Comparison of ENCODE assay signal across 14 cellular contexts in the genomic region with DNA sequence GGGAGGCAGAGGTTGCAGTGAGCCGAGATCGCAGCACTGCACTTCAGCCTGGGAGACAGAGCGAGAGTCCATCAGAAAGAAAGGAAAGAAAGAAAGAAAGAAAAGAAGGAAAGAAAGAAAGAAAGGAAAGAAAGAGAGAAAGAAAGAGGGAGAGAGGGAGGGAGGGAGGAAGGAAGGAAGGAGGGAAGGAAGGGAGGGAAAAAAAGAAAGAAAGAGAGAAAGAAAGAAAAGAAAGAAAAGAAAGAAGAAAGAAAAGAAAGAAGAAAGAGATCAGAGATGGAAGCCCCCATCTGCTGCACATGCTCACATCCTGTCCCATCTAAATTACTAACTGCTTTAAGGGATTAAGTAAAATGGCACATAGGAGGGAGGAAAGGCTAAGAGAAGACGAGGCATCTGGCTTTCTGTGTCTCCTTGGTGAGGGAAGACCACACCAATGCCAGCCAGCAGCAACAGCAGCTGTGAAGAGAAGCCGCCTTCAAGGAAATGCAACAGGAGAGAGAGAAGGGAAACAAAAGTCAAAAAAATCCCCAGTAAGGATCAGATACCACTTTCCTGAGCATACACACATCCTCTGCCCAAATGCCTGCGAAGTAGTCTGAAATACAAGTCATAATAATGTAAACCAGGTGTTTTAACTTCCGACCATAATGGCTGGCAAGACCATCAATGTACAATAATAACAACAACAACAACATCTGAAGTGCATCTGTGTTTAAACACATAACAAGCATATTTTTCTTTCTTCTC.
"Had no signal": no experiment of that assay in that cellular context is flagged by ENCODE, and none has a peak within 500 bp of the region (broad histone marks: within the 10 kb centered on the region; RNA-seq: fewer than 3 reads in every experiment).

No MANE protein-coding gene starts in this region.

- H3K36me3 ChIP-seq: esophagus squamous epithelium, heart right ventricle, left lung, ovary, stomach, thoracic aorta had no signal

- H3K36me3 Mint-ChIP-seq: activated CD8-positive, alpha-beta memory T cell treated with anti-CD3 and anti-CD28 coated beads, Interleukin-2, amount 10 ng/mL, durations not matched to agents 7 days and 5 days; natural killer cell treated with Interleukin-12 subunit alpha and Interleukin-12 subunit beta and Interleukin-15 and Interleukin-18, amount 100 ng/mL, for 72 hours had no signal

- H3K27ac ChIP-seq: esophagus squamous epithelium, heart right ventricle, left lung, ovary, stomach, thoracic aorta had no signal

- H3K27me3 ChIP-seq: esophagus squamous epithelium, heart right ventricle, left lung, ovary, stomach had no signal

- H3K9me3 Mint-ChIP-seq: activated T-cell treated with anti-CD3 and anti-CD28 coated beads, Interleukin-2, amount 50 U/mL, for 4 hours; natural killer cell treated with Interleukin-12 subunit alpha and Interleukin-12 subunit beta and Interleukin-15 and Interleukin-18, amount 100 ng/mL, for 72 hours; T-helper 1 cell treated with Interleukin-12 subunit alpha and Interleukin-12 subunit beta and Interleukin-4 antibody, amounts not matched to agents 30 μg/mL and 1 μg/mL, for 36 hours had no signal

- DNase-seq: activated CD8-positive, alpha-beta memory T cell treated with anti-CD3 and anti-CD28 coated beads, Interleukin-2, amount 10 ng/mL, durations not matched to agents 7 days and 5 days; activated gamma-delta T cell treated with Interleukin-2 at 50 U/mL for 16 hours; activated T-cell treated with anti-CD3 and anti-CD28 coated beads, Interleukin-2, amount 50 U/mL, for 4 hours; esophagus squamous epithelium; foreskin melanocyte; heart right ventricle; islet precursor cell; left lung; ovary; stimulated activated CD4-positive, alpha-beta T cell treated with anti-CD3 and anti-CD28 coated beads, Interleukin-2, amount 100 ng/mL, for 48 hours; stomach had no signal

- H3K4me1 Mint-ChIP-seq: activated CD8-positive, alpha-beta memory T cell treated with anti-CD3 and anti-CD28 coated beads, Interleukin-2, amount 10 ng/mL, durations not matched to agents 7 days and 5 days had no signal

- H3K4me3 ChIP-seq: esophagus squamous epithelium, heart right ventricle, left lung, ovary, stomach, thoracic aorta had no signal

- H3K9me3 ChIP-seq: esophagus squamous epithelium, heart right ventricle, left lung, ovary, stomach, thoracic aorta had no signal

- ATAC-seq: activated CD8-positive, alpha-beta memory T cell treated with anti-CD3 and anti-CD28 coated beads, Interleukin-2, amount 10 ng/mL, durations not matched to agents 7 days and 5 days; activated T-cell treated with anti-CD3 and anti-CD28 coated beads, Interleukin-2, amount 50 U/mL, for 4 hours; heart right ventricle; left lung; natural killer cell treated with Interleukin-12 subunit alpha and Interleukin-12 subunit beta and Interleukin-15 and Interleukin-18, amount 100 ng/mL, for 72 hours had no signal

- H3K4me1 ChIP-seq: esophagus squamous epithelium, heart right ventricle had no signal

- H3K27ac Mint-ChIP-seq: activated CD8-positive, alpha-beta memory T cell treated with anti-CD3 and anti-CD28 coated beads, Interleukin-2, amount 10 ng/mL, durations not matched to agents 7 days and 5 days; T-helper 1 cell treated with Interleukin-12 subunit alpha and Interleukin-12 subunit beta and Interleukin-4 antibody, amounts not matched to agents 30 μg/mL and 1 μg/mL, for 36 hours had no signal

- H3K27me3 Mint-ChIP-seq: activated CD8-positive, alpha-beta memory T cell treated with anti-CD3 and anti-CD28 coated beads, Interleukin-2, amount 10 ng/mL, durations not matched to agents 7 days and 5 days; natural killer cell treated with Interleukin-12 subunit alpha and Interleukin-12 subunit beta and Interleukin-15 and Interleukin-18, amount 100 ng/mL, for 72 hours had no signal

- H3K4me3 Mint-ChIP-seq: activated CD8-positive, alpha-beta memory T cell treated with anti-CD3 and anti-CD28 coated beads, Interleukin-2, amount 10 ng/mL, durations not matched to agents 7 days and 5 days; activated T-cell treated with anti-CD3 and anti-CD28 coated beads, Interleukin-2, amount 50 U/mL, for 4 hours; natural killer cell treated with Interleukin-12 subunit alpha and Interleukin-12 subunit beta and Interleukin-15 and Interleukin-18, amount 100 ng/mL, for 72 hours; T-helper 1 cell treated with Interleukin-12 subunit alpha and Interleukin-12 subunit beta and Interleukin-4 antibody, amounts not matched to agents 30 μg/mL and 1 μg/mL, for 36 hours had no signal
